In the genomic region with DNA sequence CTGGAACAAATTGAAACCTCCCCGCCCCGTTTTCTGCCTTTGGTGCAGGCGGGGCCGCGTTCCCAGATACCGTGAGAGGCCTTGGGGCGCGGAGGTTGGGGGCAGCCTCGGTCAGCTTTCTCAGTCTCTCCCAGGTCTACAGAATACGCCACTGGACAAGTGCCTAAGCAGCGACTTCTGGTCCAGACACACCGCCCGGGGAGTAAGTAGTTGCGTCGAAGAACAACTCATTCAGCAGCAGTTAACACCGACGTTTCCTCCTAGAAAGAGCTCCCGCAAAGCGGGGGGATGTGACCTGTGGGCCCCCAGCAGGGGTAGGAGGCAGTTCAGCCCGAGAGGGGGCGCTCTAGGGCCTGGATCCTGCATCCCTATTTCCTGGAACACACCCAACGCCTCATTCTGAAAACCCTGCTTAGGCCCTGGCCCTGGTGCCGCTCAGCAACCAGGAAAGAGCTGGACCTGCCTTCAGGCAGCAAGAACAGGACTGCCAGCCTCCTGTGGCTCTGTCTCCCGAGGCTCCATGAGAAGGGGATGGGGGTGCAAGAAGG, we compare ENCODE assay signal across 10 cellular contexts. TPM values are rescaled to one million over a fixed set of nuclear protein-coding genes. Genes with fewer than 3 reads are reported as not detected.
DNase-seq lines count a peak whose midpoint lies in the region; ATAC-seq, FAIRE-seq and TF ChIP-seq lines count a peak whose summit lies in the region.
"Had no signal": no experiment of that assay in that cellular context is flagged by ENCODE, and none has a peak within 500 bp of the region (broad histone marks: within the 10 kb centered on the region; RNA-seq: fewer than 3 reads in every experiment).

No MANE protein-coding gene starts in this region.

- H3K9ac ChIP-seq in astrocyte (ENCODE audit: low read length) (no peak overlapping the region), mesendoderm (ENCODE audit: low read length) (no peak overlapping the region)

- H3K27me3 Mint-ChIP-seq in GM23338 (ENCODE audit: insufficient read depth, low read depth, poor library complexity) (peaks cover 100% of the 10 kb centered on the region), astrocyte (ENCODE audit: low read depth, unreplicated experiment) (peaks cover 90% of the 10 kb centered on the region)

- H3K4me2 ChIP-seq in GM23338: peak overlapping the region; percentile 83
- peak overlapping the region; percentile 36 for H3K4me2 ChIP-seq in astrocyte (ENCODE audit: low read length)
- H3K4me2 ChIP-seq in mesendoderm (ENCODE audit: low read length): peak overlapping the region; percentile 31

- no peak overlapping the region for H2BK120ac ChIP-seq in mesendoderm (ENCODE audit: low read depth, low read length)

- H3K36me3 ChIP-seq in GM23338 (ENCODE audit: insufficient read depth): no peaks in the 10 kb centered on the region
- no peaks in the 10 kb centered on the region for H3K36me3 ChIP-seq in astrocyte (ENCODE audit: insufficient read depth, low read length)
- no peaks in the 10 kb centered on the region for H3K36me3 ChIP-seq in mesendoderm (ENCODE audit: control insufficient read depth, insufficient read depth, low read length)

- FAIRE-seq in astrocyte (lab: Jason Lieb, UNC): no peak

- peak overlapping the region; percentile 68 for H3K4me3 Mint-ChIP-seq in GM23338
- no peak overlapping the region for H3K4me3 Mint-ChIP-seq in astrocyte (ENCODE audit: unreplicated experiment)

- no peak overlapping the region for H4K8ac ChIP-seq in mesendoderm (ENCODE audit: low read depth, low read length)

- H3K23ac ChIP-seq in mesendoderm (ENCODE audit: low read length): no peak overlapping the region

- no peak overlapping the region for H2AK5ac ChIP-seq in mesendoderm (ENCODE audit: low read length)

- no peak overlapping the region for H3K56ac ChIP-seq in mesendoderm (ENCODE audit: low read length)

- peaks cover 68% of the 10 kb centered on the region for H3K4me1 ChIP-seq in GM23338 (ENCODE audit: insufficient read depth)
- H3K4me1 ChIP-seq in astrocyte (ENCODE audit: insufficient read depth, low read length): no peaks in the 10 kb centered on the region
- peaks cover 7% of the 10 kb centered on the region for H3K4me1 ChIP-seq in mesendoderm (ENCODE audit: control insufficient read depth, low read depth, low read length)

- H3K4me1 Mint-ChIP-seq in GM23338: peaks cover 71% of the 10 kb centered on the region
- peaks cover 2% of the 10 kb centered on the region for H3K4me1 Mint-ChIP-seq in astrocyte (ENCODE audit: low read depth, unreplicated experiment)

- no peaks in the 10 kb centered on the region for H3K79me1 ChIP-seq in mesendoderm (ENCODE audit: low read length)

- no peak overlapping the region for H2BK5ac ChIP-seq in mesendoderm (ENCODE audit: low read length)

- intact Hi-C loops in posterior cingulate gyrus (cut with DNase I): loop anchor here (5.0 to 10.0 kb wide), 3 partner anchors 121 to 299 kb away; a partner anchor contains a TSS

- no peak overlapping the region for H4K5ac ChIP-seq in mesendoderm (ENCODE audit: low read length)

- no peak overlapping the region for H3K27ac Mint-ChIP-seq in GM23338
- H3K27ac Mint-ChIP-seq in astrocyte (ENCODE audit: unreplicated experiment): no peak overlapping the region

- H3K4me3 ChIP-seq in AG09309 (ENCODE audit: control insufficient read depth, low read depth, low read length) (no peak overlapping the region), GM23338 (peak overlapping the region; percentile 56), astrocyte (ENCODE audit: insufficient read depth, low read depth, low read length) (no peak overlapping the region), mesendoderm (ENCODE audit: low read length) (no peak overlapping the region)

- H2AFZ ChIP-seq in GM23338: peak overlapping the region; percentile 60; the same call in 1 of the 2 replicates
- H2AFZ ChIP-seq in astrocyte (ENCODE audit: low read depth, low read length): no peak overlapping the region

- H3K4ac ChIP-seq in mesendoderm (ENCODE audit: low read depth, low read length): no peak overlapping the region

- no peaks in the 10 kb centered on the region for H3K9me2 ChIP-seq in GM23338 (ENCODE audit: insufficient read depth)

- ATAC-seq in GM23338: peak; percentile 56

- H3K9me3 Mint-ChIP-seq in GM23338 (no peaks in the 10 kb centered on the region; the same call in 1 of the 3 replicates), astrocyte (ENCODE audit: unreplicated experiment) (peaks cover 16% of the 10 kb centered on the region)

- H4K20me1 ChIP-seq in GM23338 (replicated peaks; ENCODE audit: insufficient read depth) (no peaks in the 10 kb centered on the region), astrocyte (ENCODE audit: insufficient read depth, low read length) (no peaks in the 10 kb centered on the region)

- H2BK15ac ChIP-seq in mesendoderm (replicated peaks; ENCODE audit: low read depth): no peak overlapping the region

- no CpG with 5 or more reads among the region's 24 CpGs for WGBS in mesendoderm (ENCODE audit: extremely low coverage, insufficient coverage, low lambda C conversion rate)

- H3K27ac ChIP-seq in GM23338 (ENCODE audit: low read depth) (no peak overlapping the region), astrocyte (ENCODE audit: low read depth, low read length) (no peak overlapping the region), mesendoderm (ENCODE audit: low read depth, low read length) (no peak overlapping the region)

- peaks cover 1% of the 10 kb centered on the region for H3K9me3 ChIP-seq in astrocyte (ENCODE audit: insufficient read depth, low read depth, low read length)

- H3K27me3 ChIP-seq in GM23338 (ENCODE audit: insufficient read depth) (peaks cover 100% of the 10 kb centered on the region), astrocyte (ENCODE audit: insufficient read depth, low read length) (peaks cover 97% of the 10 kb centered on the region), mesendoderm (ENCODE audit: insufficient read depth, low read length, poor library complexity) (peaks cover 68% of the 10 kb centered on the region)

- DNase-seq in AG09309 (ENCODE audit: low read depth): no peak
- peak; percentile 95 for DNase-seq in GM23338 (ENCODE audit: low spot score)
- no peak for DNase-seq in astrocyte (ENCODE audit: low read depth)
- DNase-seq in mesendoderm: peak; percentile 91
- no peak for DNase-seq in NCI-H2081 treated with DMSO at 0.1 percent for 48 hours (lab: John Stamatoyannopoulos, UW)
- no peak for DNase-seq in COLO829 (ENCODE audit: low spot score)
- no peak for DNase-seq in mesenteric fat pad (ENCODE audit: low spot score)
- DNase-seq in posterior cingulate gyrus: no peak
- DNase-seq: activated gamma-delta T cell, NCI-H1417 treated with DMSO at 0.1 percent for 48 hours had no signal

- H3K36me3 Mint-ChIP-seq in GM23338 (ENCODE audit: low read depth) (no peaks in the 10 kb centered on the region; the same call in 2 of the 3 replicates), astrocyte (ENCODE audit: low read depth, unreplicated experiment) (no peaks in the 10 kb centered on the region)

- H3F3A ChIP-seq in GM23338 (replicated peaks; ENCODE audit: low read depth): peaks cover 37% of the 10 kb centered on the region

- H3K18ac ChIP-seq in mesendoderm (ENCODE audit: low read length): no peak overlapping the region

- H3K79me2 ChIP-seq in GM23338 (replicated peaks; ENCODE audit: insufficient read depth) (no peaks in the 10 kb centered on the region), astrocyte (ENCODE audit: insufficient read depth, low read length) (no peaks in the 10 kb centered on the region), mesendoderm (ENCODE audit: control insufficient read depth, insufficient read depth, low read length) (no peaks in the 10 kb centered on the region)

- TF ChIP-seq CTCF in AG09309 (IDR thresholded peaks at IDR 0.05; ENCODE audit: control insufficient read depth, insufficient read depth, low read depth, low read length, missing control alignments) (peak; percentile 19), GM23338 (conservative IDR thresholded peaks at IDR 0.05; ENCODE audit: low read depth in 2 of 2) (peak; percentile 83 to 97), astrocyte (IDR thresholded peaks at IDR 0.05; ENCODE audit: insufficient read depth, low read depth, low read length) (no peak)

TF ChIP-seq in GM23338, 12 proteins besides CTCF, POLR2A, EP300 and RAD21 (continues in another document):
- no peak for TF ChIP-seq STAT1 (IDR thresholded peaks at IDR 0.05; ENCODE audit: unreplicated experiment)
- TF ChIP-seq, protein P1, sequence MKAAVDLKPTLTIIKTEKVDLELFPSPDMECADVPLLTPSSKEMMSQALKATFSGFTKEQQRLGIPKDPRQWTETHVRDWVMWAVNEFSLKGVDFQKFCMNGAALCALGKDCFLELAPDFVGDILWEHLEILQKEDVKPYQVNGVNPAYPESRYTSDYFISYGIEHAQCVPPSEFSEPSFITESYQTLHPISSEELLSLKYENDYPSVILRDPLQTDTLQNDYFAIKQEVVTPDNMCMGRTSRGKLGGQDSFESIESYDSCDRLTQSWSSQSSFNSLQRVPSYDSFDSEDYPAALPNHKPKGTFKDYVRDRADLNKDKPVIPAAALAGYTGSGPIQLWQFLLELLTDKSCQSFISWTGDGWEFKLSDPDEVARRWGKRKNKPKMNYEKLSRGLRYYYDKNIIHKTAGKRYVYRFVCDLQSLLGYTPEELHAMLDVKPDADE (IDR thresholded peaks at IDR 0.05): peak; percentile 76
- TF ChIP-seq ZNF114 (CRISPR knock-in tag; IDR thresholded peaks at IDR 0.05): 0 out of 2 replicates have a peak, but pooled peaks have one; percentile 33

RNA-seq across cellular contexts. Expression of a gene that starts 6.5 kb away (rescaled TPM):
- not detected in 2 replicates for total RNA-seq in GM23338 (2014; rRNA removed; shearing (Covaris generic))
- not detected in 2 replicates for polyA plus RNA-seq in GM23338 (2016; fragmentation: Nextera tagmentation; extraction: Ambion mirVana)
- not detected in 2 replicates for total RNA-seq in astrocyte
- 0.01 TPM for polyA plus RNA-seq in mesendoderm (2013, experiment 1 of 2)
- polyA plus RNA-seq in mesendoderm (2013, experiment 2 of 2): 0.06 TPM
- total RNA-seq in mesenteric fat pad: not detected

Comparison
In these comparisons a context has a peak if more than half of its experiments do, and no peak if none do; other contexts are left out.
1. DNase-seq: peak in GM23338 (single experiment) and mesendoderm (single experiment); none in AG09309 (single experiment), astrocyte (single experiment), NCI-H2081 treated with DMSO at 0.1 percent for 48 hours (single experiment), COLO829 (single experiment), mesenteric fat pad (single experiment) and posterior cingulate gyrus (0 of 10).
2. H3K4me2 ChIP-seq: peak in every context shown above with its lines; median percentile 83 in GM23338; 36 in astrocyte; 31 in mesendoderm.